In the genomic region with DNA sequence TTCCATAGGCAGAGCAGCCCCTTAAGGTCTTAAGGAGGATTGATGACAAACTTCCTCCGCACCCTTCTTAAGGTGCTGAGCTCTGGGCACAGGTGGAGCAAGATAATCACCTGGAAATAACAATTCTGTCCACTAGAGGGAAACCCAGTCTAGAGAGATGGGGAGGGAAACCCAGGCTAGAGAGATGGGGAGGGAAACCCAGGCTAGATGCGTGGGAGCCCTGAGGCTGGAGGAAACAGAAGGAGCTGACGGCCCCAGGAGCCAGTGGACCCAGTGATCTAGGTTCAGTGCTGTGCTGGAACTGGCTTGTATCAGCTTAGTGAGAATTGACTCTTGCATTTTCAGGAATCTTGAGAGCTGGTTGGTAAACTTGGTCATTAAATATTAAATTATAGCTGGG, we compare ENCODE assay signal across 8 cellular contexts. TPM values are rescaled to one million over a fixed set of nuclear protein-coding genes. Genes with fewer than 3 reads are reported as not detected.
A peak's percentile ranks its signal among the peaks of the same experiment; 100 is the strongest.
DNase-seq lines count a peak whose midpoint lies in the region; ATAC-seq, FAIRE-seq and TF ChIP-seq lines count a peak whose summit lies in the region.

No MANE protein-coding gene starts in this region.

- no peaks in the 10 kb centered on the region for H3K9me3 ChIP-seq in astrocyte (ENCODE audit: insufficient read depth, low read depth, low read length)

- H3K27me3 Mint-ChIP-seq in astrocyte (ENCODE audit: low read depth, unreplicated experiment), result peaks cover 27% of the 10 kb centered on the region

- H3K27ac Mint-ChIP-seq in astrocyte (ENCODE audit: unreplicated experiment), result no peak overlapping the region

- TF ChIP-seq CTCF in AG10803 (conservative IDR thresholded peaks at IDR 0.05; ENCODE audit: low read length), result peak; percentile 69
- TF ChIP-seq CTCF in astrocyte (IDR thresholded peaks at IDR 0.05; ENCODE audit: insufficient read depth, low read depth, low read length), result peak; percentile 47

- H3K79me2 ChIP-seq in astrocyte (ENCODE audit: insufficient read depth, low read length), result no peaks in the 10 kb centered on the region

- H3K27ac ChIP-seq in astrocyte (ENCODE audit: low read depth, low read length), result no peak overlapping the region

- ATAC-seq in GM19035 (IDR thresholded peaks at IDR 0.05; ENCODE audit: unreplicated experiment) (peak; percentile 56), SK-N-SH treated with all-trans-retinoic acid at 6 μM for 48 hours (peak; percentile 95), HG03469 (IDR thresholded peaks at IDR 0.05; ENCODE audit: unreplicated experiment) (no peak)

- no peak overlapping the region for H3K9ac ChIP-seq in astrocyte (ENCODE audit: low read length)

- H3K27me3 ChIP-seq in astrocyte (ENCODE audit: insufficient read depth, low read length), result peaks cover 7% of the 10 kb centered on the region

- FAIRE-seq in astrocyte (lab: Jason Lieb, UNC), result no peak

- no peaks in the 10 kb centered on the region for H3K36me3 Mint-ChIP-seq in astrocyte (ENCODE audit: low read depth, unreplicated experiment)

- no peak overlapping the region for H3K4me2 ChIP-seq in astrocyte (ENCODE audit: low read length)

- H3K4me3 Mint-ChIP-seq in astrocyte (ENCODE audit: unreplicated experiment), result no peak overlapping the region

- no peaks in the 10 kb centered on the region for H3K9me3 Mint-ChIP-seq in astrocyte (ENCODE audit: unreplicated experiment)

- H3K4me3 ChIP-seq in AG10803 (ENCODE audit: low read length) (no peak overlapping the region), astrocyte (ENCODE audit: insufficient read depth, low read depth, low read length) (no peak overlapping the region)

- H3K36me3 ChIP-seq in astrocyte (ENCODE audit: insufficient read depth, low read length), result no peaks in the 10 kb centered on the region

- no peak overlapping the region for H2AFZ ChIP-seq in astrocyte (ENCODE audit: low read depth, low read length)

- no peaks in the 10 kb centered on the region for H3K4me1 ChIP-seq in astrocyte (ENCODE audit: insufficient read depth, low read length)

- peak; percentile 53 for DNase-seq in AG10803 (ENCODE audit: low read depth)
- peak; percentile 44 to 88 (median 75) for DNase-seq in NCI-H1417 (lab: John Stamatoyannopoulos, UW)
- DNase-seq in astrocyte (ENCODE audit: low read depth), result peak; percentile 30
- DNase-seq in iPS-NIHi11 (ENCODE audit: low spot score), result peak; percentile 74
- peak; percentile 23 to 38 for DNase-seq in stimulated activated CD4-positive, alpha-beta T cell treated with anti-CD3 and anti-CD28 coated beads, Interleukin-15, amount 100 ng/mL, for 48 hours (ENCODE audit: low read depth in 2 of 2)

- H4K20me1 ChIP-seq in astrocyte (ENCODE audit: insufficient read depth, low read length), result no peaks in the 10 kb centered on the region

- H3K4me1 Mint-ChIP-seq in astrocyte (ENCODE audit: low read depth, unreplicated experiment), result peaks cover 4% of the 10 kb centered on the region

TF ChIP-seq in SK-N-SH treated with all-trans-retinoic acid at 6 μM for 48 hours, 23 proteins besides CTCF, POLR2A, EP300 and RAD21:
- no peak for TF ChIP-seq ZFP30 (CRISPR knock-in tag; IDR thresholded peaks at IDR 0.05)
- no peak for TF ChIP-seq TCF4 (CRISPR knock-in tag; IDR thresholded peaks at IDR 0.05; ENCODE audit: borderline replicate concordance)
- TF ChIP-seq GLIS3 (CRISPR knock-in tag; IDR thresholded peaks at IDR 0.05), result no peak
- TF ChIP-seq ZFP3 (CRISPR knock-in tag; IDR thresholded peaks at IDR 0.05), result no peak
- no peak for TF ChIP-seq CSRNP3 (CRISPR knock-in tag; IDR thresholded peaks at IDR 0.05)
- no peak for TF ChIP-seq ZC3H10 (CRISPR knock-in tag; IDR thresholded peaks at IDR 0.05)
- TF ChIP-seq ZNF70 (CRISPR knock-in tag; IDR thresholded peaks at IDR 0.05), result no peak
- TF ChIP-seq, protein P1, sequence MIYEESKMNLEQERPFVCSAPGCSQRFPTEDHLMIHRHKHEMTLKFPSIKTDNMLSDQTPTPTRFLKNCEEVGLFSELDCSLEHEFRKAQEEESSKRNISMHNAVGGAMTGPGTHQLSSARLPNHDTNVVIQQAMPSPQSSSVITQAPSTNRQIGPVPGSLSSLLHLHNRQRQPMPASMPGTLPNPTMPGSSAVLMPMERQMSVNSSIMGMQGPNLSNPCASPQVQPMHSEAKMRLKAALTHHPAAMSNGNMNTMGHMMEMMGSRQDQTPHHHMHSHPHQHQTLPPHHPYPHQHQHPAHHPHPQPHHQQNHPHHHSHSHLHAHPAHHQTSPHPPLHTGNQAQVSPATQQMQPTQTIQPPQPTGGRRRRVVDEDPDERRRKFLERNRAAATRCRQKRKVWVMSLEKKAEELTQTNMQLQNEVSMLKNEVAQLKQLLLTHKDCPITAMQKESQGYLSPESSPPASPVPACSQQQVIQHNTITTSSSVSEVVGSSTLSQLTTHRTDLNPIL (CRISPR knock-in tag; IDR thresholded peaks at IDR 0.05; ENCODE audit: low read depth), result no peak
- no peak for TF ChIP-seq ISL1 (CRISPR knock-in tag; IDR thresholded peaks at IDR 0.05)
- TF ChIP-seq ZNF8 (CRISPR knock-in tag; IDR thresholded peaks at IDR 0.05), result no peak
- TF ChIP-seq, protein P2, sequence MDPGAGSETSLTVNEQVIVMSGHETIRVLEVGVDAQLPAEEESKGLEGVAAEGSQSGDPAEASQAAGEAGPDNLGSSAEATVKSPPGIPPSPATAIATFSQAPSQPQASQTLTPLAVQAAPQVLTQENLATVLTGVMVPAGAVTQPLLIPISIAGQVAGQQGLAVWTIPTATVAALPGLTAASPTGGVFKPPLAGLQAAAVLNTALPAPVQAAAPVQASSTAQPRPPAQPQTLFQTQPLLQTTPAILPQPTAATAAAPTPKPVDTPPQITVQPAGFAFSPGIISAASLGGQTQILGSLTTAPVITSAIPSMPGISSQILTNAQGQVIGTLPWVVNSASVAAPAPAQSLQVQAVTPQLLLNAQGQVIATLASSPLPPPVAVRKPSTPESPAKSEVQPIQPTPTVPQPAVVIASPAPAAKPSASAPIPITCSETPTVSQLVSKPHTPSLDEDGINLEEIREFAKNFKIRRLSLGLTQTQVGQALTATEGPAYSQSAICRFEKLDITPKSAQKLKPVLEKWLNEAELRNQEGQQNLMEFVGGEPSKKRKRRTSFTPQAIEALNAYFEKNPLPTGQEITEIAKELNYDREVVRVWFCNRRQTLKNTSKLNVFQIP (CRISPR knock-in tag; IDR thresholded peaks at IDR 0.05; ENCODE audit: borderline replicate concordance, low read depth), result no peak
- TF ChIP-seq BACH2 (CRISPR knock-in tag; IDR thresholded peaks at IDR 0.05; ENCODE audit: borderline replicate concordance), result no peak
- TF ChIP-seq CSDC2 (CRISPR knock-in tag; IDR thresholded peaks at IDR 0.05), result no peak
- TF ChIP-seq OSR1 (CRISPR knock-in tag; IDR thresholded peaks at IDR 0.05), result no peak
- TF ChIP-seq PPARA (CRISPR knock-in tag; IDR thresholded peaks at IDR 0.05; ENCODE audit: borderline replicate concordance), result no peak

RNA-seq across cellular contexts. Expression of gene MYCL, which starts 17.8 kb away (rescaled TPM):
- 3.3 and 3.8 TPM in 2 replicates for total RNA-seq in astrocyte

RNA-seq across cellular contexts. Expression of gene MFSD2A, which starts 35.4 kb away (rescaled TPM):
- 2.9 and 3.3 TPM in 2 replicates for total RNA-seq in astrocyte

RNA-seq across cellular contexts. Expression of gene TRIT1, which starts 36.2 kb away (rescaled TPM):
- total RNA-seq in astrocyte, result 19.2 and 21.9 TPM in 2 replicates
